11 cellular contexts compared by ENCODE assay signal in the genomic region with DNA sequence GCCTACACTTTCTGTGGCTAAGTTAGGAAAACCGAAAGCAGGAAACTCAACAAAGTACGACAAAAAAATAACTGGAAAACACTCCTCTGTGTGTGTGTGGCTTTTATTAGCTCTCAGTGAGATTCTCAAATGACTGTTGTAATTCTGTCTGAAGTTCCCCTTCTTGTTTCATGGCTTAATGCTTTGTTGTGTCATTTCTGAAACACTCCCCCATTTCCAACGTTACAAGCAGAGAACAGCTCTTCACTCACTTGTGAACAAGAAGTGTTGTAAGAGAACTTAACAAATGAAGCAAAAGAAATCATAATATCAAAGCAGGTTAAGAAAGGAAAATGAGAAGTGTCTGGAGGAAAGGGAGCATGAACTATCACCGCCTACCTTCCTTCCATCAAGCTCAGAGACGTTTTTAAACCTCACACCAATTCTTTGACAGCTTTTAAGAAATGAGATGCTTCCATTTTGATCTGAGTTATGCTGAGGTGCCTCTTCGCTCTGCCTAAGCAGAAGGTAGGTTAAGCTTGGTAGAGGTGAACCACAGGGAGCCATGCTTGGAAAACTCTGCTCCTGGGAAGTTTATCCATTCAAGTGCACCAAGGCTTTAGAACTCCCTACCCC. TPM values are rescaled to one million over a fixed set of nuclear protein-coding genes. Genes with fewer than 3 reads are reported as not detected.
DNase-seq lines count a peak whose midpoint lies in the region; ATAC-seq lines count a peak whose summit lies in the region.
"Had no signal": no experiment of that assay in that cellular context is flagged by ENCODE, and none has a peak within 500 bp of the region (broad histone marks: within the 10 kb centered on the region; RNA-seq: fewer than 3 reads in every experiment).

No MANE protein-coding gene starts in this region.

- H3K4me3 Mint-ChIP-seq in activated T-cell treated with anti-CD3 and anti-CD28 coated beads, Interleukin-2, amount 50 U/mL, for 72 hours: peak overlapping the region; percentile 45 to 49
- H3K4me3 Mint-ChIP-seq in activated T-cell treated with anti-CD3 and anti-CD28 coated beads, Interleukin-2, amount 50 U/mL, for 4 hours: no peak overlapping the region
- H3K4me3 Mint-ChIP-seq in stimulated activated naive B cell treated with anti-CD40 and anti-IgM and Interleukin-4, amounts not matched to agents 10 μg/mL and 1 μg/mL and 100 μg/mL, for 72 hours: peak overlapping the region; percentile 53 to 76
- H3K4me3 Mint-ChIP-seq: WTC11 had no signal

- H3K27me3 Mint-ChIP-seq in activated T-cell treated with anti-CD3 and anti-CD28 coated beads, Interleukin-2, amount 50 U/mL, for 72 hours (ENCODE audit: low read depth): peaks cover 8% of the 10 kb centered on the region
- H3K27me3 Mint-ChIP-seq in activated T-cell treated with anti-CD3 and anti-CD28 coated beads, Interleukin-2, amount 50 U/mL, for 4 hours (ENCODE audit: low read depth): peaks cover 5% of the 10 kb centered on the region
- H3K27me3 Mint-ChIP-seq in stimulated activated naive B cell treated with anti-CD40 and anti-IgM and Interleukin-4, amounts not matched to agents 10 μg/mL and 1 μg/mL and 100 μg/mL, for 72 hours: no peaks in the 10 kb centered on the region

- H3K36me3 Mint-ChIP-seq in activated T-cell treated with anti-CD3 and anti-CD28 coated beads, Interleukin-2, amount 50 U/mL, for 72 hours (ENCODE audit: insufficient read depth in 2 of 2): peaks cover 0 to 2% of the 10 kb centered on the region in 2 donors
- H3K36me3 Mint-ChIP-seq in activated T-cell treated with anti-CD3 and anti-CD28 coated beads, Interleukin-2, amount 50 U/mL, for 4 hours (ENCODE audit: insufficient read depth): no peaks in the 10 kb centered on the region
- H3K36me3 Mint-ChIP-seq in stimulated activated naive B cell treated with anti-CD40 and anti-IgM and Interleukin-4, amounts not matched to agents 10 μg/mL and 1 μg/mL and 100 μg/mL, for 72 hours: peaks cover 9% of the 10 kb centered on the region in 2 donors
- H3K36me3 Mint-ChIP-seq: WTC11 had no signal

- peaks cover 0 to 2% of the 10 kb centered on the region in 2 donors for H3K9me3 Mint-ChIP-seq in activated T-cell treated with anti-CD3 and anti-CD28 coated beads, Interleukin-2, amount 50 U/mL, for 72 hours
- H3K9me3 Mint-ChIP-seq in activated T-cell treated with anti-CD3 and anti-CD28 coated beads, Interleukin-2, amount 50 U/mL, for 4 hours: no peaks in the 10 kb centered on the region
- H3K9me3 Mint-ChIP-seq in stimulated activated naive B cell treated with anti-CD40 and anti-IgM and Interleukin-4, amounts not matched to agents 10 μg/mL and 1 μg/mL and 100 μg/mL, for 72 hours: peaks cover 6 to 10% of the 10 kb centered on the region in 2 donors
- H3K9me3 Mint-ChIP-seq: WTC11 had no signal

- ATAC-seq in activated T-cell treated with anti-CD3 and anti-CD28 coated beads, Interleukin-2, amount 50 U/mL, for 72 hours (replicated peaks in 1 of 2): peak; percentile 69 to 70
- ATAC-seq in activated T-cell treated with anti-CD3 and anti-CD28 coated beads, Interleukin-2, amount 50 U/mL, for 4 hours: no peak
- ATAC-seq in HG02798 (IDR thresholded peaks at IDR 0.05; ENCODE audit: poor library complexity, unreplicated experiment) (peak; percentile 81), GM19467 (IDR thresholded peaks at IDR 0.05; ENCODE audit: unreplicated experiment) (no peak)
- ATAC-seq in stimulated activated naive B cell treated with anti-CD40 and anti-IgM and Interleukin-4, amounts not matched to agents 10 μg/mL and 1 μg/mL and 100 μg/mL, for 72 hours (replicated peaks): peak; percentile 82 to 87
- ATAC-seq: WTC11 had no signal

- peak overlapping the region; percentile 40 for H3K27ac Mint-ChIP-seq in activated T-cell treated with anti-CD3 and anti-CD28 coated beads, Interleukin-2, amount 50 U/mL, for 72 hours
- peak overlapping the region; percentile 90 for H3K27ac Mint-ChIP-seq in stimulated activated naive B cell treated with anti-CD40 and anti-IgM and Interleukin-4, amounts not matched to agents 10 μg/mL and 1 μg/mL and 100 μg/mL, for 72 hours
- H3K27ac Mint-ChIP-seq: WTC11 had no signal

- peaks cover 26% of the 10 kb centered on the region for H3K4me1 Mint-ChIP-seq in activated T-cell treated with anti-CD3 and anti-CD28 coated beads, Interleukin-2, amount 50 U/mL, for 72 hours (ENCODE audit: low read depth)
- H3K4me1 Mint-ChIP-seq in activated T-cell treated with anti-CD3 and anti-CD28 coated beads, Interleukin-2, amount 50 U/mL, for 4 hours (ENCODE audit: low read depth): no peaks in the 10 kb centered on the region
- peaks cover 33 to 58% of the 10 kb centered on the region in 2 donors for H3K4me1 Mint-ChIP-seq in stimulated activated naive B cell treated with anti-CD40 and anti-IgM and Interleukin-4, amounts not matched to agents 10 μg/mL and 1 μg/mL and 100 μg/mL, for 72 hours
- H3K4me1 Mint-ChIP-seq: WTC11 had no signal

- DNase-seq in activated T-cell treated with anti-CD3 and anti-CD28 coated beads, Interleukin-2, amount 50 U/mL, for 72 hours: no peak
- DNase-seq in activated T-cell treated with anti-CD3 and anti-CD28 coated beads, Interleukin-2, amount 50 U/mL, for 4 hours: no peak
- DNase-seq in NOMO-1 (lab: John Stamatoyannopoulos, UW; ENCODE audit: unreplicated experiment in 2 of 2) (peak; percentile 83 to 98), activated gamma-delta T cell (lab: John Stamatoyannopoulos, UW) (no peak), dermis blood vessel endothelial cell (no peak)
- no peak for DNase-seq in stimulated activated naive B cell treated with anti-CD40 and anti-IgM and Interleukin-4, amounts not matched to agents 10 μg/mL and 1 μg/mL and 100 μg/mL, for 72 hours
- DNase-seq: NCI-H2081 treated with DMSO at 0.1 percent for 48 hours had no signal

RNA-seq across cellular contexts. Expression of a gene that starts 12.4 kb away (rescaled TPM):
- 100 to 1,000 TPM in 1 of 2 donors, 10 to 100 TPM in 1; 90.6 to 100 TPM for total RNA-seq in activated T-cell treated with anti-CD3 and anti-CD28 coated beads, Interleukin-2, amount 50 U/mL, for 72 hours
- total RNA-seq in activated T-cell treated with anti-CD3 and anti-CD28 coated beads, Interleukin-2, amount 50 U/mL, for 4 hours: 10 to 100 TPM; 65.9 to 75.6 (median 66.8) TPM
- 46.8 and 60.7 TPM in 2 replicates for total RNA-seq in dermis blood vessel endothelial cell

RNA-seq across cellular contexts. Expression of a gene that starts 42.9 kb away (rescaled TPM):
- not detected for total RNA-seq in activated T-cell treated with anti-CD3 and anti-CD28 coated beads, Interleukin-2, amount 50 U/mL, for 72 hours
- not detected for total RNA-seq in activated T-cell treated with anti-CD3 and anti-CD28 coated beads, Interleukin-2, amount 50 U/mL, for 4 hours
- not detected in 2 replicates for total RNA-seq in dermis blood vessel endothelial cell
- total RNA-seq: pulmonary artery endothelial cell, WTC11 had no signal

Comparison
In these comparisons a context has a peak if more than half of its experiments do, and no peak if none do; other contexts are left out.
1. ATAC-seq: peak in activated T-cell treated with anti-CD3 and anti-CD28 coated beads, Interleukin-2, amount 50 U/mL, for 72 hours (2 of 2), HG02798 (single experiment) and stimulated activated naive B cell treated with anti-CD40 and anti-IgM and Interleukin-4, amounts not matched to agents 10 μg/mL and 1 μg/mL and 100 μg/mL, for 72 hours (2 of 2); none in activated T-cell treated with anti-CD3 and anti-CD28 coated beads, Interleukin-2, amount 50 U/mL, for 4 hours (0 of 2) and GM19467 (single experiment).
2. DNase-seq: peak in NOMO-1 (2 of 2); none in activated T-cell treated with anti-CD3 and anti-CD28 coated beads, Interleukin-2, amount 50 U/mL, for 72 hours (0 of 2), activated T-cell treated with anti-CD3 and anti-CD28 coated beads, Interleukin-2, amount 50 U/mL, for 4 hours (single experiment), stimulated activated naive B cell treated with anti-CD40 and anti-IgM and Interleukin-4, amounts not matched to agents 10 μg/mL and 1 μg/mL and 100 μg/mL, for 72 hours (single experiment), activated gamma-delta T cell (single experiment) and dermis blood vessel endothelial cell (single experiment).